Comparison of ENCODE assay signal across 18 cellular contexts in the genomic region with DNA sequence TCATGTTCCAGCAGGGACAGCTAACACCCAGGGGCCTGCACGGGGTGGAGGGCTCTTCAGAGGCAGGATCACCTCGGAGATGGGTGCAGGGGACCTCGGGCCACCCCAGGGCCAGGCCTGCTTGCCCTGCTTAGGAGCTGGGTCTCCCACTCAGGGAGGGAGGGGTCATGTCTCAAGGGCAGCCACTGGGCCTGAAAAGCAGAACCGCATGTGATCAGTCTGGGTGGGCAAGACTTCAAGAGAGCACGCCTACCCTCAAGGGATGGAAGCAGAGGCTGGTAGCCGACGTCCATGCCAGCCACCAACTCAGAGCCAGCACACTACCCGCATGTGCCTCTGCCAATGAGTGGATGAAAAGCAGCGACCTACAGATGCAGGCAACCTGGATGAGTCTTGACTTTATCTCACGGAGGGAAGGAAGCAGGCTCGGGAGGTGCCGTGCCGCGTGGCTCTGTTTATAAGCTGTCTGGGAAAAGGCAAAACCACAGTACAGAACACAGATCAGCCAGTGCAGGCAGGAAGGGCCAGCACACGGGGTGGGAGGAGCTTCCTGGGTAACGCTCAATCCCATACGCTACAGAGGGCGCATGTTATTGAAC. TPM values are rescaled to one million over a fixed set of nuclear protein-coding genes. Genes with fewer than 3 reads are reported as not detected.
DNase-seq lines count a peak whose midpoint lies in the region; ATAC-seq and TF ChIP-seq lines count a peak whose summit lies in the region.
"Had no signal": no experiment of that assay in that cellular context is flagged by ENCODE, and none has a peak within 500 bp of the region (broad histone marks: within the 10 kb centered on the region; RNA-seq: fewer than 3 reads in every experiment).

No MANE protein-coding gene starts in this region.

- no peak overlapping the region for H3K4me3 ChIP-seq in IMR-90 (ENCODE audit: insufficient read depth, low read depth, low read length)
- H3K4me3 ChIP-seq in CD4-positive, alpha-beta memory T cell (ENCODE audit: low read length in 2 of 2), result no peak overlapping the region
- H3K4me3 ChIP-seq in Caco-2 (ENCODE audit: low read depth, low read length), result no peak overlapping the region
- H3K4me3 ChIP-seq: coronary artery, MG63, skin epidermis had no signal

- no peak overlapping the region for H3K14ac ChIP-seq in IMR-90 (replicated peaks; ENCODE audit: low read depth, low read length)

- H3K18ac ChIP-seq in IMR-90 (ENCODE audit: low read depth, low read length), result no peak overlapping the region

- H2AK9ac ChIP-seq in IMR-90 (replicated peaks; ENCODE audit: low read depth, low read length, poor library complexity), result no peak overlapping the region

- TF ChIP-seq POLR2A in IMR-90 (IDR thresholded peaks at IDR 0.05; ENCODE audit: low read depth, low read length), result no peak

- H4K8ac ChIP-seq in IMR-90 (ENCODE audit: low read depth in 2 of 2, low read length in 2 of 2), result no peak overlapping the region

- CTCF ChIA-PET in IMR-90 (lab: Yijun Ruan, JAX), result no interaction called here
- CTCF ChIA-PET in CD4-positive, alpha-beta memory T cell (lab: Charles Lee; ENCODE audit: partially characterized antibody), result no interaction called here
- CTCF ChIA-PET in Caco-2 (lab: Charles Lee), result no interaction called here

- no peak for TF ChIP-seq RAD21 in IMR-90 (IDR thresholded peaks at IDR 0.05; ENCODE audit: low read length)

- H3K23ac ChIP-seq in IMR-90 (ENCODE audit: low read depth, low read length), result no peak overlapping the region

- no peak overlapping the region for H2BK15ac ChIP-seq in IMR-90 (ENCODE audit: low read depth, low read length)

- no peak overlapping the region for H2AK5ac ChIP-seq in IMR-90 (ENCODE audit: low read depth, low read length)

- peaks cover 34% of the 10 kb centered on the region for H3K27me3 ChIP-seq in IMR-90 (ENCODE audit: control insufficient read depth, insufficient read depth, low read length)
- H3K27me3 ChIP-seq in CD4-positive, alpha-beta memory T cell (ENCODE audit: insufficient read depth, low read length), result no peaks in the 10 kb centered on the region
- H3K27me3 ChIP-seq in Caco-2 (replicated peaks; ENCODE audit: control insufficient read depth, insufficient read depth, low read length), result no peaks in the 10 kb centered on the region
- H3K27me3 ChIP-seq: MG63 had no signal

- no peak overlapping the region for H2BK120ac ChIP-seq in IMR-90 (ENCODE audit: low read depth, low read length)

- H3K27ac Mint-ChIP-seq in natural killer cell (no peak overlapping the region), Caco-2 (ENCODE audit: unreplicated experiment) (no peak overlapping the region)
- no peak overlapping the region for H3K27ac Mint-ChIP-seq in CD4-positive, alpha-beta memory T cell
- H3K27ac Mint-ChIP-seq: activated B cell treated with CpG ODN at 0.5 μM for 24 hours had no signal

- intact Hi-C loops in IMR-90 (cut with micrococcal nuclease), result no loop called here
- intact Hi-C loops in natural killer cell (cut with micrococcal nuclease), result no loop called here
- intact Hi-C loops in CD4-positive, alpha-beta memory T cell (cut with micrococcal nuclease), result no loop called here
- intact Hi-C loops in Caco-2 (cut with micrococcal nuclease; ENCODE audit: unreplicated experiment), result no loop called here

- H3K27me3 Mint-ChIP-seq in natural killer cell (ENCODE audit: low read depth in 2 of 2) (peaks cover 0 to 9% of the 10 kb centered on the region in 2 donors), Caco-2 (ENCODE audit: insufficient read depth, unreplicated experiment) (peaks cover 3% of the 10 kb centered on the region)
- peaks cover 31 to 43% of the 10 kb centered on the region in 2 donors for H3K27me3 Mint-ChIP-seq in CD4-positive, alpha-beta memory T cell

- no peak overlapping the region for H3K9ac ChIP-seq in IMR-90 (ENCODE audit: low read depth, low read length)

- H2BK20ac ChIP-seq in IMR-90 (ENCODE audit: low read depth, low read length), result no peak overlapping the region

- peaks cover 6% of the 10 kb centered on the region; the same call in 1 of the 2 replicates for H3K9me1 ChIP-seq in IMR-90 (ENCODE audit: insufficient read depth, low read length)

- no peak overlapping the region for H3K4ac ChIP-seq in IMR-90 (ENCODE audit: low read depth, low read length)

- no peak overlapping the region for H2BK5ac ChIP-seq in IMR-90 (ENCODE audit: low read depth, low read length, poor library complexity, severe bottlenecking)

- in situ Hi-C loops in IMR-90 (cut with MboI; ENCODE audit: low sequenced_read_pairs), result no loop called here

- POLR2A ChIA-PET in IMR-90 (lab: Charles Lee; ENCODE audit: unreplicated experiment), result no interaction called here
- POLR2A ChIA-PET in CD4-positive, alpha-beta memory T cell (lab: Charles Lee; ENCODE audit: partially characterized antibody), result no interaction called here
- POLR2A ChIA-PET in Caco-2 (lab: Charles Lee), result no interaction called here

- H3K9me3 ChIP-seq in IMR-90 (ENCODE audit: control insufficient read depth, insufficient read depth, low read length) (no peaks in the 10 kb centered on the region), Caco-2 (no peaks in the 10 kb centered on the region)
- no peaks in the 10 kb centered on the region for H3K9me3 ChIP-seq in CD4-positive, alpha-beta memory T cell (ENCODE audit: control insufficient read depth in 1 of 2, low read length in 2 of 2)
- H3K9me3 ChIP-seq: MG63 had no signal

- dilution Hi-C loops in IMR-90 (cut with HindIII; ENCODE audit: low sequenced_read_pairs, unreplicated experiment), result no loop called here

- no peak overlapping the region for H4K5ac ChIP-seq in IMR-90 (ENCODE audit: low read depth, low read length)

- ATAC-seq in IMR-90 (ENCODE audit: low read depth) (peak; percentile 44; the same call in 1 of the 2 replicates), natural killer cell (peak in 2 of 3 donors; percentile 50 to 57), HG03097 (IDR thresholded peaks at IDR 0.05; ENCODE audit: low FRiP score, unreplicated experiment) (no peak)

- H3K56ac ChIP-seq in IMR-90 (ENCODE audit: extremely low read depth, insufficient read depth, low read length), result no peak overlapping the region

- peak overlapping the region; percentile 12 for H2AFZ ChIP-seq in IMR-90 (replicated peaks; ENCODE audit: low read length, poor library complexity)

- no peak overlapping the region for H3K27ac ChIP-seq in IMR-90 (ENCODE audit: insufficient read depth, low read length)
- H3K27ac ChIP-seq in CD4-positive, alpha-beta memory T cell (ENCODE audit: low read depth, low read length), result no peak overlapping the region
- H3K27ac ChIP-seq: coronary artery had no signal

- H3K79me1 ChIP-seq in IMR-90 (ENCODE audit: low read depth in 1 of 2, low read length in 2 of 2), result no peaks in the 10 kb centered on the region

- no peak overlapping the region for H4K91ac ChIP-seq in IMR-90 (ENCODE audit: insufficient read depth, low read depth, low read length)

- H3K36me3 Mint-ChIP-seq in natural killer cell (no peaks in the 10 kb centered on the region), Caco-2 (ENCODE audit: insufficient read depth, unreplicated experiment) (no peaks in the 10 kb centered on the region)
- H3K36me3 Mint-ChIP-seq in CD4-positive, alpha-beta memory T cell, result no peaks in the 10 kb centered on the region

- no peaks in the 10 kb centered on the region for H3K36me3 ChIP-seq in IMR-90 (ENCODE audit: control insufficient read depth, insufficient read depth, low read length)
- no peaks in the 10 kb centered on the region for H3K36me3 ChIP-seq in CD4-positive, alpha-beta memory T cell (ENCODE audit: insufficient read depth, low read length)
- H3K36me3 ChIP-seq in Caco-2 (ENCODE audit: control insufficient read depth, insufficient read depth, low read length), result no peaks in the 10 kb centered on the region
- H3K36me3 ChIP-seq: MG63 had no signal

- no peak overlapping the region for H3K4me3 Mint-ChIP-seq in natural killer cell
- H3K4me3 Mint-ChIP-seq in CD4-positive, alpha-beta memory T cell, result no peak overlapping the region
- no peak overlapping the region for H3K4me3 Mint-ChIP-seq in Caco-2 (ENCODE audit: unreplicated experiment)
- H3K4me3 Mint-ChIP-seq: activated B cell treated with CpG ODN at 0.5 μM for 24 hours, neural crest cell had no signal

- H3K9me3 Mint-ChIP-seq in natural killer cell, result no peaks in the 10 kb centered on the region
- peaks cover 0 to 2% (median 0%) of the 10 kb centered on the region in 8 donors for H3K9me3 Mint-ChIP-seq in CD4-positive, alpha-beta memory T cell
- no peaks in the 10 kb centered on the region for H3K9me3 Mint-ChIP-seq in Caco-2 (ENCODE audit: unreplicated experiment)
- H3K9me3 Mint-ChIP-seq: activated B cell treated with CpG ODN at 0.5 μM for 24 hours had no signal

- H3K4me2 ChIP-seq in IMR-90 (ENCODE audit: low read depth, low read length), result no peak overlapping the region

- H3K4me1 Mint-ChIP-seq in natural killer cell (peaks cover 14 to 20% of the 10 kb centered on the region in 2 donors), Caco-2 (ENCODE audit: low read depth, unreplicated experiment) (no peaks in the 10 kb centered on the region)
- peaks cover 2 to 13% (median 7%) of the 10 kb centered on the region in 4 donors for H3K4me1 Mint-ChIP-seq in CD4-positive, alpha-beta memory T cell

- H3K4me1 ChIP-seq in IMR-90 (ENCODE audit: control insufficient read depth, insufficient read depth, low read length) (peaks cover 9% of the 10 kb centered on the region), Caco-2 (no peaks in the 10 kb centered on the region)
- H3K4me1 ChIP-seq in CD4-positive, alpha-beta memory T cell (ENCODE audit: insufficient read depth, low read length), result peaks cover 20% of the 10 kb centered on the region

- 56% methylated on average over 5 of the region's 18 CpGs; no CpG with 5 or more reads in 1 of the 2 experiments for WGBS in IMR-90 (ENCODE audit: extremely low coverage in 2 of 2, insufficient read length in 1 of 2), 2 experiments

- H4K20me1 ChIP-seq in IMR-90 (ENCODE audit: insufficient read depth, low read length), result no peaks in the 10 kb centered on the region

- TF ChIP-seq CTCF in IMR-90 (conservative IDR thresholded peaks at IDR 0.05; ENCODE audit: low read depth, low read length) (no peak), natural killer cell (IDR thresholded peaks at IDR 0.05) (no peak), Caco-2 (IDR thresholded peaks at IDR 0.05; ENCODE audit: insufficient read depth in 1 of 2, low read depth in 1 of 2, low read length in 1 of 2, severe bottlenecking in 1 of 2, unreplicated experiment in 1 of 2) (no peak)

- DNase-seq in NCI-H82 (lab: John Stamatoyannopoulos, UW) (peak; percentile 11), NCI-H82 treated with DMSO at 0.1 percent for 48 hours (lab: John Stamatoyannopoulos, UW; ENCODE audit: unreplicated experiment) (no peak), IMR-90 (peak; percentile 19), amniotic epithelial cell (ENCODE audit: low read depth) (peak; percentile 87), natural killer cell (no peak), Caco-2 (no peak)
- no peak for DNase-seq in CD4-positive, alpha-beta memory T cell
- DNase-seq: 8988T, activated B cell treated with CpG ODN at 0.5 μM for 24 hours, HCEC 1CT, hippocampal formation, MG63, NCI-H2029 treated with DMSO at 0.1 percent for 48 hours, NCI-H774 had no signal

- BruUV-seq in IMR-90 (replicated peaks; lab: Mats Ljungman, UMichigan) (no TSS peak), Caco-2 (replicated peaks; lab: Mats Ljungman, UMichigan) (no TSS peak)

RNA-seq across cellular contexts. Expression of a gene that starts 16.0 kb away (rescaled TPM):
- total RNA-seq in IMR-90 (2012; rRNA removed), result not detected in 2 replicates
- 0.03 and 0.13 TPM in 2 replicates for polyA plus RNA-seq in IMR-90 (2012; rRNA removed)
- 0.03 TPM in 1 of 2 replicates, not detected in the other for polyA plus RNA-seq in IMR-90 (2012; cell fraction: cytosol; rRNA removed)
- 0.08 and 0.36 TPM in 2 replicates for polyA plus RNA-seq in IMR-90 (2012; cell fraction: nucleus; rRNA removed; ENCODE audit: low replicate concordance)
- total RNA-seq in natural killer cell, result 1 to 10 TPM; 2.0 to 4.6 (median 3.2) TPM
- not detected for total RNA-seq in CD4-positive, alpha-beta memory T cell
- polyA plus RNA-seq in CD4-positive, alpha-beta memory T cell, result not detected
- 4.2 and 5.3 TPM in 2 replicates for total RNA-seq in Caco-2 (2022)
- total RNA-seq: activated B cell treated with CpG ODN at 0.5 μM for 24 hours, neural crest cell had no signal

RNA-seq across cellular contexts. Expression of a gene that starts 53.2 kb away (rescaled TPM):
- 0.18 and 0.28 TPM in 2 replicates for total RNA-seq in IMR-90 (2012; rRNA removed)
- polyA plus RNA-seq in IMR-90 (2012; rRNA removed), result 1.5 and 4.6 TPM in 2 replicates
- 1.2 and 3.0 TPM in 2 replicates for polyA plus RNA-seq in IMR-90 (2012; cell fraction: cytosol; rRNA removed)
- polyA plus RNA-seq in IMR-90 (2012; cell fraction: nucleus; rRNA removed; ENCODE audit: low replicate concordance), result 7.1 and 36.7 TPM in 2 replicates
- 1 to 10 TPM in 2 of 3 donors, under 1 TPM in 1; 0.39 to 7.8 (median 4.2) TPM for total RNA-seq in natural killer cell
- not detected for total RNA-seq in CD4-positive, alpha-beta memory T cell
- not detected for polyA plus RNA-seq in CD4-positive, alpha-beta memory T cell
- total RNA-seq in Caco-2 (2022), result 0.39 and 1.0 TPM in 2 replicates
- total RNA-seq: activated B cell treated with CpG ODN at 0.5 μM for 24 hours had no signal

Comparison
In these comparisons a context has a peak if more than half of its experiments do, and no peak if none do; other contexts are left out.
1. DNase-seq: peak in NCI-H82 (single experiment), IMR-90 (single experiment) and amniotic epithelial cell (single experiment); none in NCI-H82 treated with DMSO at 0.1 percent for 48 hours (single experiment), natural killer cell (single experiment), CD4-positive, alpha-beta memory T cell (0 of 5) and Caco-2 (0 of 2).